Comparison of ENCODE assay signal across 25 cellular contexts in genomic region chr13:84910423-84910822, GRCh38.
DNase-seq lines count a peak whose midpoint lies in the region; ATAC-seq, FAIRE-seq and TF ChIP-seq lines count a peak whose summit lies in the region.
"Had no signal": no experiment of that assay in that cellular context is flagged by ENCODE, and none has a peak within 500 bp of the region (broad histone marks: within the 10 kb centered on the region; RNA-seq: fewer than 3 reads in every experiment).

No MANE protein-coding gene starts in this region.

- H3K9ac ChIP-seq in SK-N-MC (ENCODE audit: insufficient read length) = no peak overlapping the region
- H3K9ac ChIP-seq: BLaER1 had no signal

- DNase-seq in SK-N-MC (ENCODE audit: low read depth, low spot score) (no peak), frontal cortex (ENCODE audit: low spot score in 2 of 2) (no peak), GM10266 (ENCODE audit: extremely low spot score) (no peak), NCI-H82 (lab: John Stamatoyannopoulos, UW) (no peak)
- DNase-seq: 8988T; ACHN; BE2C; C1 segment of cervical spinal cord; CD4-positive, alpha-beta memory T cell; CD4-positive, CD25-positive, alpha-beta regulatory T cell; CD8-positive, alpha-beta memory T cell; COR-L47; DMS 273 treated with DMSO at 0.1 percent for 48 hours; DMS153; DMS53; DMS79; DND-41; EL; GDM1 had no signal

- H3K9me3 ChIP-seq in SK-N-MC (ENCODE audit: low read depth, low read length) = peaks cover 13% of the 10 kb centered on the region; the same call in 1 of the 2 replicates
- H3K9me3 ChIP-seq: BE2C had no signal

- no peak overlapping the region for H3K4me3 ChIP-seq in SK-N-MC
- H3K4me3 ChIP-seq: BLaER1, GM12878 had no signal

- peaks cover 4% of the 10 kb centered on the region; the same call in 1 of the 2 replicates for H3K36me3 ChIP-seq in SK-N-MC (ENCODE audit: insufficient read depth, low read length)
- H3K36me3 ChIP-seq: BE2C, BLaER1 had no signal

- peak overlapping the region; percentile 29; the same call in 1 of the 2 replicates for H3K27ac ChIP-seq in SK-N-MC
- H3K27ac ChIP-seq: BLaER1 had no signal

- FAIRE-seq in frontal cortex (lab: Jason Lieb, UNC) = no peak
- FAIRE-seq: A204.1, GM12878, GM12892, GM18507 had no signal

- TF ChIP-seq CTCF in GM10266 (IDR thresholded peaks at IDR 0.05; ENCODE audit: control insufficient read depth, insufficient read depth, low read depth, missing control alignments) = no peak

- ATAC-seq in SK-N-SH treated with all-trans-retinoic acid at 6 μM for 48 hours = no peak
- ATAC-seq: GM12878 had no signal

TF ChIP-seq in SK-N-SH treated with all-trans-retinoic acid at 6 μM for 48 hours, 23 proteins besides CTCF, POLR2A, EP300 and RAD21:
- no peak for TF ChIP-seq GLIS3 (CRISPR knock-in tag; IDR thresholded peaks at IDR 0.05)
- TF ChIP-seq CREB5 (CRISPR knock-in tag; IDR thresholded peaks at IDR 0.05; ENCODE audit: low read depth) = no peak
- TF ChIP-seq TCF4 (CRISPR knock-in tag; IDR thresholded peaks at IDR 0.05; ENCODE audit: borderline replicate concordance) = peak; percentile 85
- TF ChIP-seq ZNF565 (CRISPR knock-in tag; conservative IDR thresholded peaks at IDR 0.05; ENCODE audit: low read depth) = no peak
- no peak for TF ChIP-seq ARNTL (CRISPR knock-in tag; IDR thresholded peaks at IDR 0.05; ENCODE audit: borderline replicate concordance, low read depth)
- TF ChIP-seq, protein P1, sequence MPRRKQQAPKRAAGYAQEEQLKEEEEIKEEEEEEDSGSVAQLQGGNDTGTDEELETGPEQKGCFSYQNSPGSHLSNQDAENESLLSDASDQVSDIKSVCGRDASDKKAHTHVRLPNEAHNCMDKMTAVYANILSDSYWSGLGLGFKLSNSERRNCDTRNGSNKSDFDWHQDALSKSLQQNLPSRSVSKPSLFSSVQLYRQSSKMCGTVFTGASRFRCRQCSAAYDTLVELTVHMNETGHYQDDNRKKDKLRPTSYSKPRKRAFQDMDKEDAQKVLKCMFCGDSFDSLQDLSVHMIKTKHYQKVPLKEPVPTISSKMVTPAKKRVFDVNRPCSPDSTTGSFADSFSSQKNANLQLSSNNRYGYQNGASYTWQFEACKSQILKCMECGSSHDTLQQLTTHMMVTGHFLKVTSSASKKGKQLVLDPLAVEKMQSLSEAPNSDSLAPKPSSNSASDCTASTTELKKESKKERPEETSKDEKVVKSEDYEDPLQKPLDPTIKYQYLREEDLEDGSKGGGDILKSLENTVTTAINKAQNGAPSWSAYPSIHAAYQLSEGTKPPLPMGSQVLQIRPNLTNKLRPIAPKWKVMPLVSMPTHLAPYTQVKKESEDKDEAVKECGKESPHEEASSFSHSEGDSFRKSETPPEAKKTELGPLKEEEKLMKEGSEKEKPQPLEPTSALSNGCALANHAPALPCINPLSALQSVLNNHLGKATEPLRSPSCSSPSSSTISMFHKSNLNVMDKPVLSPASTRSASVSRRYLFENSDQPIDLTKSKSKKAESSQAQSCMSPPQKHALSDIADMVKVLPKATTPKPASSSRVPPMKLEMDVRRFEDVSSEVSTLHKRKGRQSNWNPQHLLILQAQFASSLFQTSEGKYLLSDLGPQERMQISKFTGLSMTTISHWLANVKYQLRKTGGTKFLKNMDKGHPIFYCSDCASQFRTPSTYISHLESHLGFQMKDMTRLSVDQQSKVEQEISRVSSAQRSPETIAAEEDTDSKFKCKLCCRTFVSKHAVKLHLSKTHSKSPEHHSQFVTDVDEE (CRISPR knock-in tag; IDR thresholded peaks at IDR 0.05) = no peak
- TF ChIP-seq PATZ1 (CRISPR knock-in tag; IDR thresholded peaks at IDR 0.05; ENCODE audit: borderline replicate concordance) = no peak
TF ChIP-seq in SK-N-SH treated with all-trans-retinoic acid at 6 μM for 48 hours: peak in this region for 1.
